In the genomic region with DNA sequence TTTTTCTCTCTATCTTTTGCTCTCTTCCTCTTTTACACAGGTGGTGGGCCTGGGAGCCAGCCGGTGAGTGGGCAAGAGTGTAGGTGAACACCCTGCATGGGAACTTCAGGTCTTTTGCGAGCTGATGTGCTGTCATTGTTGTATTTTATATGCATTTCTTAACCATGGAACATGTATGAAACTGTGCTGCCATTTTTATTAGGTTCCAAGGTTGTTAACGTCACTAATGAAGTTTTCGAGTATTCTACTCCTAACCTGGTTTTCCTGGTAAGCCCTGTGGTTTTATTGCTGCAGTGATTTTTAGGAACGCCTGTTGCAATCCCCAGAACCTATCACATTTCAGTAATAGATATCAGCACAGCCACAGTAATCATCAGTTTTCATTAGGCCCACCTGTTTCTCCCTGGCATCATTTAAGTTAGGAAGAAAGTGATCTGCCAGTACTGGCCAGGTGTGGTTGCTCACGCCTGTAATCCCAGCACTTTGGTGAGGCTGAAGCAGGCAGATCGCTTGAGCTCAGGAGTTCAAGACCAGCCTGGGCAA, we compare ENCODE assay signal across 21 cellular contexts.
"Had no signal": no experiment of that assay in that cellular context is flagged by ENCODE, and none has a peak within 500 bp of the region (broad histone marks: within the 10 kb centered on the region; RNA-seq: fewer than 3 reads in every experiment).

No MANE protein-coding gene starts in this region.

- ATAC-seq: Panc1, PC-3 had no signal

- DNase-seq: KBM-7; MV-4-11; NCI-H1048; NCI-H1105; NCI-H1417; NCI-H146; NCI-H1694 treated with DMSO at 0.1 percent for 48 hours; NCI-H1930; NCI-H2081; NCI-H345; NCI-H446 treated with DMSO at 0.1 percent for 48 hours; NCI-H510A treated with DMSO at 0.1 percent for 48 hours; NCI-H526; NCI-H748 treated with DMSO at 0.1 percent for 48 hours; NK-92 treated with Interleukin-12 subunit alpha and Interleukin-12 subunit beta, amount 100 ng/mL, for 24 hours; PC-3; SHP77; SK-N-SH; SW 1271; T-helper 1 cell had no signal
